In the genomic region with DNA sequence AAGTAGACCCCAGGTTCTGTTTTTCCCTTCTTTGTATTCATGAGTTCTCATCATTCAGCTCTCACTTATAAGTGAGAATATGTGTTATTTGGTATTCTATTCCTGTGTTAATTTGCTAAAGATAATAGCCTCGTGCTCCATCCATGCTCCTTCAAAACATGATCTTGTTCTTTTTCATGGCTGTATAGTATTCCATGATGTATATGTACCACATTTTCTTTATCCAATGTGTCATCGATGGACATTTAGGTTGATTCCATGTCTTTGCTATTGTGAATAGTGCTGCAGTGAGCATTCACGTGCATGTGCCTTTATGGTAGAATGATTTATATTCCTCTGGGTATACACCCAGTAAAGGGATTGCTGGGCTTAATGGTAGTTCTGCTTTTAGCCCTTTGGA, we compare ENCODE assay signal across 5 cellular contexts.
DNase-seq lines count a peak whose midpoint lies in the region; ATAC-seq, FAIRE-seq and TF ChIP-seq lines count a peak whose summit lies in the region.
"Not testable (repeated sequence)": the region's sequence is repeated elsewhere in the genome, so short reads cannot be mapped to it uniquely, and the experiment has no call there.

No MANE protein-coding gene starts in this region.

- in situ Hi-C loops in K562 (cut with MboI): not testable (repeated sequence)

- H4K8ac ChIP-seq in H1 (ENCODE audit: extremely low read depth, insufficient read depth, low read length): not testable (repeated sequence)

- H3K27ac ChIP-seq in HEK293 (ENCODE audit: extremely low read depth, low read depth, low read length); K562 (ENCODE audit: extremely low read depth, low read depth, low read length); H1 (ENCODE audit: low read depth, low read length); neural progenitor cell: not testable (repeated sequence)

- not testable (repeated sequence) for H3K23me2 ChIP-seq in H1 (ENCODE audit: low read depth, low read length)

- H3K4me1 Mint-ChIP-seq in neural progenitor cell: not testable (repeated sequence)

- H2BK20ac ChIP-seq in H1 (ENCODE audit: low read length): not testable (repeated sequence)

- H2BK15ac ChIP-seq in H1 (ENCODE audit: low read length): not testable (repeated sequence)

- intact Hi-C loops in K562 (cut with micrococcal nuclease): not testable (repeated sequence)

- not testable (repeated sequence) for H3K14ac ChIP-seq in H1 (ENCODE audit: insufficient read length)

- not testable (repeated sequence) for H2BK120ac ChIP-seq in H1 (replicated peaks; ENCODE audit: low read depth, low read length)

- not testable (repeated sequence) for H3K4me1 ChIP-seq in HEK293 (ENCODE audit: control insufficient read depth, insufficient read depth, low read length); K562 (replicated peaks in 1 of 2; ENCODE audit: control insufficient read depth in 2 of 2, insufficient read depth in 2 of 2, low read length in 2 of 2); H1 (replicated peaks in 1 of 4; ENCODE audit: control insufficient read depth in 3 of 4, insufficient read depth in 4 of 4, low read length in 3 of 4); neural progenitor cell

- BruUV-seq in K562 (replicated peaks; lab: Mats Ljungman, UMichigan): not testable (repeated sequence)

- not testable (repeated sequence) for TF ChIP-seq POLR2A in K562 (conservative IDR thresholded peaks at IDR 0.05); H1 (IDR thresholded peaks at IDR 0.05; ENCODE audit: control extremely low read depth in 1 of 2, low read depth in 2 of 2, low read length in 2 of 2)

- H3K23ac ChIP-seq in H1 (ENCODE audit: insufficient read length): not testable (repeated sequence)

- not testable (repeated sequence) for H3K27ac Mint-ChIP-seq in neural progenitor cell

- TF ChIP-seq CTCF in HEK293 (tag by site-specific recombination; IDR thresholded peaks at IDR 0.05); K562 (IDR thresholded peaks at IDR 0.05 in 2 of 3, conservative IDR thresholded peaks at IDR 0.05 in 1 of 3; ENCODE audit: insufficient read depth in 2 of 3, low read depth in 1 of 3, low read length in 3 of 3); H1 (IDR thresholded peaks at IDR 0.05; ENCODE audit: control extremely low read depth in 1 of 3, insufficient read depth in 1 of 3, low read depth in 1 of 3, low read length in 3 of 3); neural progenitor cell (IDR thresholded peaks at IDR 0.05): not testable (repeated sequence)

- not testable (repeated sequence) for H3K36me3 ChIP-seq in HEK293 (ENCODE audit: control insufficient read depth in 2 of 2, insufficient read depth in 1 of 2, low read length in 2 of 2); K562 (ENCODE audit: control insufficient read depth, insufficient read depth, low read length); H1 (ENCODE audit: control insufficient read depth in 2 of 4, insufficient read depth in 4 of 4, low read length in 3 of 4); neural progenitor cell

- ATAC-seq in SK-N-SH treated with all-trans-retinoic acid at 6 μM for 48 hours, K562: not testable (repeated sequence)

- not testable (repeated sequence) for H3K27me3 Mint-ChIP-seq in neural progenitor cell (ENCODE audit: insufficient read depth, low read depth)

- not testable (repeated sequence) for H3K4ac ChIP-seq in H1 (replicated peaks; ENCODE audit: insufficient read length, low read depth, low read length)

- H2BK12ac ChIP-seq in H1 (ENCODE audit: low read depth, low read length): not testable (repeated sequence)

- not testable (repeated sequence) for H3K9me3 Mint-ChIP-seq in neural progenitor cell

- TF ChIP-seq RAD21 in K562 (CRISPR knock-in tag; conservative IDR thresholded peaks at IDR 0.05 in 1 of 2, IDR thresholded peaks at IDR 0.05 in 1 of 2); H1 (IDR thresholded peaks at IDR 0.05 in 1 of 2, conservative IDR thresholded peaks at IDR 0.05 in 1 of 2; ENCODE audit: low read depth in 2 of 2, low read length in 2 of 2): not testable (repeated sequence)

- H4K91ac ChIP-seq in H1 (replicated peaks; ENCODE audit: insufficient read length, low read length): not testable (repeated sequence)

- H2AFZ ChIP-seq in K562 (ENCODE audit: low read depth, low read length); H1 (ENCODE audit: low read length); neural progenitor cell (replicated peaks): not testable (repeated sequence)

- H3K79me2 ChIP-seq in K562 (ENCODE audit: control insufficient read depth, insufficient read depth, low read length); H1 (ENCODE audit: control insufficient read depth in 1 of 2, insufficient read depth in 2 of 2, low read length in 2 of 2); neural progenitor cell (ENCODE audit: low read depth): not testable (repeated sequence)

- POLR2A ChIA-PET in HEK293 (lab: Yijun Ruan, JAX); K562 (lab: Yijun Ruan, JAX); H1 (lab: Charles Lee; ENCODE audit: partially characterized antibody): not testable (repeated sequence)

- not testable (repeated sequence) for H3K56ac ChIP-seq in H1 (replicated peaks; ENCODE audit: insufficient read length, low read depth, low read length)

- H4K5ac ChIP-seq in H1 (ENCODE audit: insufficient read length, low read depth, low read length): not testable (repeated sequence)

- H2AK5ac ChIP-seq in H1 (ENCODE audit: low read depth, low read length): not testable (repeated sequence)

- not testable (repeated sequence) for TF ChIP-seq EP300 in K562 (IDR thresholded peaks at IDR 0.05; ENCODE audit: low read length); H1 (IDR thresholded peaks at IDR 0.05; ENCODE audit: borderline replicate concordance in 1 of 2, low read depth in 2 of 2, low read length in 2 of 2)

- not testable (repeated sequence) for FAIRE-seq in K562 (lab: Jason Lieb, UNC); H1 (lab: Jason Lieb, UNC)

- H3K27me3 ChIP-seq in K562 (ENCODE audit: control insufficient read depth in 2 of 2, insufficient read depth in 2 of 2, low read length in 2 of 2); H1 (replicated peaks in 1 of 4; ENCODE audit: control insufficient read depth in 3 of 4, extremely low read depth in 1 of 4, insufficient read depth in 3 of 4, low read length in 3 of 4); neural progenitor cell: not testable (repeated sequence)

- not testable (repeated sequence) for H3K36me3 Mint-ChIP-seq in neural progenitor cell

- not testable (repeated sequence) for H3K9me3 ChIP-seq in HEK293 (ENCODE audit: control insufficient read depth, insufficient read depth, low read depth, low read length); K562 (replicated peaks; ENCODE audit: control insufficient read depth, insufficient read depth, low read depth, low read length); H1 (ENCODE audit: insufficient read depth in 2 of 2, low read depth in 1 of 2, low read length in 1 of 2); neural progenitor cell (ENCODE audit: low read depth)

- not testable (repeated sequence) for DNase-seq in K562 (ENCODE audit: extremely low read depth in 1 of 4, low spot score in 3 of 4); H1 (ENCODE audit: low read depth in 1 of 2, low spot score in 2 of 2); neural progenitor cell (ENCODE audit: low spot score)

- not testable (repeated sequence) for H3K9ac ChIP-seq in K562 (ENCODE audit: insufficient read depth in 1 of 2, low read depth in 2 of 2, low read length in 2 of 2); H1 (replicated peaks in 1 of 4; ENCODE audit: extremely low read depth in 1 of 4, low read depth in 3 of 4, low read length in 3 of 4); neural progenitor cell

- 0% methylated on average over 3 of the region's 3 CpGs for WGBS in K562 (ENCODE audit: insufficient coverage, low coverage, missing lambda C conversion rate)
- WGBS in H1 (ENCODE audit: extremely low coverage in 1 of 2, insufficient coverage in 1 of 2, insufficient read length in 1 of 2, insufficient replicate concordance in 2 of 2, low coverage in 1 of 2, low lambda C conversion rate in 2 of 2, missing lambda C conversion rate in 1 of 2), 2 experiments: 83% methylated on average over 3 of the region's 3 CpGs; no CpG with 5 or more reads in 1 of the 2 experiments

- peak overlapping the region; percentile 10 for H3K4me3 Mint-ChIP-seq in neural progenitor cell

- not testable (repeated sequence) for H3K79me1 ChIP-seq in H1 (ENCODE audit: low read depth, low read length)

- H3K4me3 ChIP-seq in HEK293 (ENCODE audit: low read depth, low read length); K562; H1 (ENCODE audit: extremely low read depth in 1 of 4, insufficient read depth in 2 of 4, low read depth in 3 of 4, low read length in 4 of 4); neural progenitor cell: not testable (repeated sequence)

- H3K18ac ChIP-seq in H1 (ENCODE audit: extremely low read depth, low read length): not testable (repeated sequence)

- H3K9me1 ChIP-seq in K562 (ENCODE audit: control insufficient read depth, insufficient read depth, low read length): not testable (repeated sequence)

- not testable (repeated sequence) for H2BK5ac ChIP-seq in H1 (ENCODE audit: low read depth, low read length)

- CTCF ChIA-PET in HEK293 (lab: Yijun Ruan, JAX) (interaction anchor here (0.6 to 1.0 kb wide), 2 partner anchors 139 to 826 kb away, joined by 3 to 4 read pairs; no protein-coding TSS in a partner anchor), H1 (lab: Charles Lee; ENCODE audit: partially characterized antibody) (interaction anchor here (0.8 to 4.0 kb wide), 4 partner anchors 12 to 81 kb away, joined by 3 to 21 read pairs (median 7); no protein-coding TSS in a partner anchor)
- CTCF ChIA-PET in K562 (lab: Yijun Ruan, JAX; ENCODE audit: low intra/inter-chr PET ratio): not testable (repeated sequence)

- not testable (repeated sequence) for H4K20me1 ChIP-seq in K562 (replicated peaks; ENCODE audit: control insufficient read depth, insufficient read depth, low read length); H1 (replicated peaks in 1 of 2; ENCODE audit: control insufficient read depth in 1 of 2, insufficient read depth in 2 of 2, low read length in 2 of 2); neural progenitor cell (ENCODE audit: low read depth)

- not testable (repeated sequence) for H3F3A ChIP-seq in neural progenitor cell (ENCODE audit: low read depth)

- H3K4me2 ChIP-seq in K562 (ENCODE audit: insufficient read depth, low read length); H1 (ENCODE audit: insufficient read depth in 1 of 2, low read depth in 2 of 2, low read length in 2 of 2); neural progenitor cell: not testable (repeated sequence)
